Comparison of ENCODE assay signal across 19 cellular contexts in genomic region chr3:186502942-186503712, GRCh38. TPM values are rescaled to one million over a fixed set of nuclear protein-coding genes. Genes with fewer than 3 reads are reported as not detected.
DNase-seq lines count a peak whose midpoint lies in the region; ATAC-seq, FAIRE-seq and TF ChIP-seq lines count a peak whose summit lies in the region.
"Had no signal": no experiment of that assay in that cellular context is flagged by ENCODE, and none has a peak within 500 bp of the region (broad histone marks: within the 10 kb centered on the region; RNA-seq: fewer than 3 reads in every experiment).

No MANE protein-coding gene starts in this region.

- RAD21 ChIA-PET in GM12878 (lab: Charles Lee; ENCODE audit: unreplicated experiment), result interaction anchor here (1.3 to 1.6 kb wide), 2 partner anchors 31 to 36 kb away, joined by 5 to 6 read pairs; no protein-coding TSS in a partner anchor

- H3K27ac ChIP-seq in GM12878 (ENCODE audit: control insufficient read depth, insufficient read depth) (no peak overlapping the region), smooth muscle cell (ENCODE audit: low read depth) (no peak overlapping the region), breast epithelium (no peak overlapping the region)
- H3K27ac ChIP-seq: brain microvascular endothelial cell, testis had no signal

- FAIRE-seq in GM12878 (lab: Jason Lieb, UNC), result no peak
- FAIRE-seq: D721Med, GM19239 had no signal

- H3K9ac ChIP-seq in Loucy (ENCODE audit: low read depth, low read length, poor library complexity, severe bottlenecking), result peak overlapping the region; percentile 65
- no peak overlapping the region for H3K9ac ChIP-seq in GM12878 (ENCODE audit: control insufficient read depth, insufficient read depth, low read length)
- no peak overlapping the region for H3K9ac ChIP-seq in smooth muscle cell (ENCODE audit: low read depth)

- H3K79me2 ChIP-seq in Loucy (ENCODE audit: insufficient read depth, low read length) (no peaks in the 10 kb centered on the region), GM12878 (ENCODE audit: control insufficient read depth, insufficient read depth, low read length) (no peaks in the 10 kb centered on the region), smooth muscle cell (ENCODE audit: low read depth) (no peaks in the 10 kb centered on the region)

- TF ChIP-seq EP300 in GM12878 (IDR thresholded peaks at IDR 0.05; ENCODE audit: borderline replicate concordance in 1 of 2, control insufficient read depth in 1 of 2, low read depth in 2 of 2, low read length in 2 of 2), result no peak

- peaks cover 7 to 13% of the 10 kb centered on the region in 2 donors for H3K36me3 Mint-ChIP-seq in activated T-cell treated with anti-CD3 and anti-CD28 coated beads, Interleukin-2, amount 50 U/mL, for 72 hours (ENCODE audit: insufficient read depth in 2 of 2)

- 42% methylated on average over 6 of the region's 6 CpGs for WGBS in GM12878 (ENCODE audit: insufficient coverage, insufficient replicate concordance, low lambda C conversion rate, missing lambda C conversion rate)
- WGBS in smooth muscle cell (ENCODE audit: low lambda C conversion rate), result 85% methylated on average over 6 of the region's 6 CpGs

- intact Hi-C loops in GM12878 (cut with micrococcal nuclease; ENCODE audit: unreplicated experiment) (no loop called here), breast epithelium (cut with DNase I; ENCODE audit: low total_unique reads) (no loop called here)

- BruUV-seq in GM12878 (replicated peaks; lab: Mats Ljungman, UMichigan), result no TSS peak

- H3K4me3 Mint-ChIP-seq in activated T-cell treated with anti-CD3 and anti-CD28 coated beads, Interleukin-2, amount 50 U/mL, for 72 hours, result peak overlapping the region; percentile 64 to 68

- TF ChIP-seq CTCF in Loucy (conservative IDR thresholded peaks at IDR 0.05; ENCODE audit: low read length), result no peak
- no peak for TF ChIP-seq CTCF in GM12878 (IDR thresholded peaks at IDR 0.05 in 2 of 3, conservative IDR thresholded peaks at IDR 0.05 in 1 of 3; ENCODE audit: control insufficient read depth in 2 of 3, extremely low read depth in 1 of 3, insufficient read depth in 1 of 3, low read depth in 3 of 3, low read length in 3 of 3)
- no peak for TF ChIP-seq CTCF in smooth muscle cell (IDR thresholded peaks at IDR 0.05; ENCODE audit: borderline replicate concordance, insufficient read depth, poor library complexity, severe bottlenecking)
- no peak for TF ChIP-seq CTCF in breast epithelium (IDR thresholded peaks at IDR 0.05)

- H3K4me2 ChIP-seq in Loucy (ENCODE audit: low read depth, low read length, poor library complexity, severe bottlenecking), result peak overlapping the region; percentile 60
- H3K4me2 ChIP-seq in GM12878 (ENCODE audit: control insufficient read depth, insufficient read depth), result no peak overlapping the region
- H3K4me2 ChIP-seq in smooth muscle cell, result peak overlapping the region; percentile 14

- H3K4me1 Mint-ChIP-seq in activated T-cell treated with anti-CD3 and anti-CD28 coated beads, Interleukin-2, amount 50 U/mL, for 72 hours (ENCODE audit: low read depth), result peaks cover 51% of the 10 kb centered on the region

- H3K4me3 ChIP-seq in Loucy (ENCODE audit: low read length, poor library complexity, severe bottlenecking) (peak overlapping the region; percentile 43), GM12878 (no peak overlapping the region), smooth muscle cell (no peak overlapping the region), breast epithelium (peak overlapping the region in 1 of 3 donors; percentile 46)
- H3K4me3 ChIP-seq: testis had no signal

- DNase-seq in activated T-cell treated with anti-CD3 and anti-CD28 coated beads, Interleukin-2, amount 50 U/mL, for 72 hours, result no peak
- DNase-seq in activated T-cell treated with anti-CD3 and anti-CD28 coated beads, Interleukin-2, amount 50 U/mL, for 1 hour, result no peak
- DNase-seq in GM12878 (ENCODE audit: low read depth, low spot score) (no peak), smooth muscle cell (lab: John Stamatoyannopoulos, UW; ENCODE audit: unreplicated experiment) (no peak), breast epithelium (ENCODE audit: low spot score in 2 of 2) (no peak), GM19240 (ENCODE audit: insufficient read length, low spot score) (no peak), NCI-H748 (lab: John Stamatoyannopoulos, UW; ENCODE audit: unreplicated experiment) (no peak)
- DNase-seq: activated CD4-positive, alpha-beta T cell treated with anti-CD3 and anti-CD28 coated beads, Interleukin-2, amount 50 U/mL, for 48 hours; activated naive CD4-positive, alpha-beta T cell; brain microvascular endothelial cell; effector CD8-positive, alpha-beta T cell; foreskin fibroblast; NCI-H82; RPMI8226; T1000 had no signal

- POLR2A ChIA-PET in GM12878 (lab: Charles Lee), result interaction anchor here (0.8 to 1.5 kb wide), 2 partner anchors 15 to 27 kb away, joined by 3 read pairs; no protein-coding TSS in a partner anchor

- H3K9me2 ChIP-seq in Loucy (replicated peaks; ENCODE audit: low read depth, low read length), result no peaks in the 10 kb centered on the region

- H3K27ac Mint-ChIP-seq in activated T-cell treated with anti-CD3 and anti-CD28 coated beads, Interleukin-2, amount 50 U/mL, for 72 hours, result no peak overlapping the region

- no peaks in the 10 kb centered on the region for H3F3A ChIP-seq in Loucy (ENCODE audit: low read depth)
- H3F3A ChIP-seq in smooth muscle cell (ENCODE audit: low read depth), result no peaks in the 10 kb centered on the region

- H3K9me3 ChIP-seq in Loucy (ENCODE audit: insufficient read depth, low read depth, low read length) (no peaks in the 10 kb centered on the region), GM12878 (replicated peaks; ENCODE audit: control insufficient read depth, insufficient read depth, low read length) (no peaks in the 10 kb centered on the region), smooth muscle cell (replicated peaks; ENCODE audit: low read depth) (no peaks in the 10 kb centered on the region), breast epithelium (no peaks in the 10 kb centered on the region)
- H3K9me3 ChIP-seq: testis had no signal

- CTCF ChIA-PET in GM12878 (lab: Yijun Ruan, JAX), result interaction anchor here (1.3 to 2.9 kb wide), 4 partner anchors 10 to 37 kb away, joined by 3 to 14 read pairs (median 5); no protein-coding TSS in a partner anchor

- TF ChIP-seq POLR2A in GM12878 (IDR thresholded peaks at IDR 0.05; ENCODE audit: low read depth, low read length) (no peak), breast epithelium (IDR thresholded peaks at IDR 0.05) (no peak)

- peak overlapping the region; percentile 82 for H2AFZ ChIP-seq in Loucy (ENCODE audit: low read length)
- H2AFZ ChIP-seq in GM12878 (ENCODE audit: control insufficient read depth, low read depth, low read length), result no peak overlapping the region; the same call in 1 of the 2 replicates
- no peak overlapping the region for H2AFZ ChIP-seq in smooth muscle cell (ENCODE audit: low read depth)

- in situ Hi-C loops in GM12878 (cut with MboI), result no loop called here

- H4K20me1 ChIP-seq in Loucy (ENCODE audit: insufficient read depth, low read length, poor library complexity, severe bottlenecking), result no peaks in the 10 kb centered on the region
- no peaks in the 10 kb centered on the region for H4K20me1 ChIP-seq in GM12878 (ENCODE audit: control insufficient read depth, insufficient read depth)
- H4K20me1 ChIP-seq in smooth muscle cell (ENCODE audit: low read depth), result no peaks in the 10 kb centered on the region

- ATAC-seq in activated T-cell treated with anti-CD3 and anti-CD28 coated beads, Interleukin-2, amount 50 U/mL, for 72 hours (replicated peaks in 1 of 2), result no peak
- peak; percentile 39; the same call in 2 of the 3 replicates for ATAC-seq in GM12878

- SMC1A ChIA-PET in GM12878 (lab: Charles Lee; ENCODE audit: uncharacterized antibody, unreplicated experiment), result interaction anchor here (1.2 to 12.3 kb wide), 3 partner anchors 9 to 34 kb away, joined by 3 to 257 read pairs (median 4); no protein-coding TSS in a partner anchor

- no peaks in the 10 kb centered on the region for H3K27me3 ChIP-seq in Loucy (ENCODE audit: insufficient read depth, low read length, poor library complexity, severe bottlenecking)
- H3K27me3 ChIP-seq in GM12878 (replicated peaks in 1 of 2; ENCODE audit: control insufficient read depth in 2 of 2, insufficient read depth in 2 of 2, low read length in 1 of 2), result no peaks in the 10 kb centered on the region
- H3K27me3 ChIP-seq in smooth muscle cell (ENCODE audit: low read depth), result peaks cover 3% of the 10 kb centered on the region
- H3K27me3 ChIP-seq in breast epithelium, result peaks cover 0 to 5% of the 10 kb centered on the region in 2 donors
- H3K27me3 ChIP-seq: testis had no signal

- TF ChIP-seq RAD21 in GM12878 (IDR thresholded peaks at IDR 0.05; ENCODE audit: insufficient read depth, low read depth, low read length), result no peak

- H3K4me1 ChIP-seq in Loucy (ENCODE audit: insufficient read depth, low read length, poor library complexity, severe bottlenecking), result peaks cover 44% of the 10 kb centered on the region
- H3K4me1 ChIP-seq in GM12878 (ENCODE audit: control insufficient read depth, insufficient read depth, low read length), result no peaks in the 10 kb centered on the region
- peaks cover 9% of the 10 kb centered on the region for H3K4me1 ChIP-seq in smooth muscle cell (ENCODE audit: low read depth)
- no peaks in the 10 kb centered on the region for H3K4me1 ChIP-seq in breast epithelium

- H3K36me3 ChIP-seq in Loucy (ENCODE audit: insufficient read depth, low read length) (no peaks in the 10 kb centered on the region), GM12878 (ENCODE audit: control insufficient read depth in 2 of 2, insufficient read depth in 2 of 2, low read length in 1 of 2) (no peaks in the 10 kb centered on the region), smooth muscle cell (ENCODE audit: low read depth) (no peaks in the 10 kb centered on the region), breast epithelium (no peaks in the 10 kb centered on the region)
- H3K36me3 ChIP-seq: brain microvascular endothelial cell had no signal

- H3K9me3 Mint-ChIP-seq in activated T-cell treated with anti-CD3 and anti-CD28 coated beads, Interleukin-2, amount 50 U/mL, for 72 hours, result peaks cover 7 to 12% of the 10 kb centered on the region in 2 donors

- peaks cover 6% of the 10 kb centered on the region for H3K27me3 Mint-ChIP-seq in activated T-cell treated with anti-CD3 and anti-CD28 coated beads, Interleukin-2, amount 50 U/mL, for 72 hours (ENCODE audit: low read depth)

RNA-seq across cellular contexts. Expression of gene CRYGS, which starts 41.1 kb away (rescaled TPM):
- 1 to 10 TPM; 7.0 to 7.1 TPM for total RNA-seq in activated T-cell treated with anti-CD3 and anti-CD28 coated beads, Interleukin-2, amount 50 U/mL, for 72 hours
- 9.3 and 10.6 TPM in 2 replicates for total RNA-seq in GM12878 (2013; cell fraction: nucleolus; rRNA removed)
- total RNA-seq in GM12878 (2014; rRNA removed) (4.1 and 4.8 TPM in 2 replicates), GM12878 (2014; rRNA removed; fragmentation: Illumina TruSeq; extraction: Trizol) (2.4 and 2.5 TPM in 2 replicates), GM12878 (2021) (1.7 and 2.1 TPM in 2 replicates), smooth muscle cell (5.5 and 9.2 TPM in 2 replicates), breast epithelium (1 to 10 TPM; 3.8 to 5.9 (median 4.2) TPM)
- polyA plus RNA-seq in GM12878 (2011; ENCODE audit: low read depth), result 3.1 TPM
- polyA plus RNA-seq in GM12878 (2011; rRNA removed) (5.8 and 6.0 TPM in 2 replicates), GM12878 (2014; fragmentation: Illumina TruSeq; extraction: Trizol) (2.5 and 4.5 TPM in 2 replicates), GM12878 (2014; fragmentation: Nextera tagmentation; extraction: Ambion mirVana) (1 to 10 TPM; 1.4 to 2.8 TPM), GM12878 (2014; rRNA removed) (3.5 and 5.3 TPM in 2 replicates), GM12878 (2016; fragmentation: Nextera tagmentation; extraction: Ambion mirVana) (1 to 10 TPM; 1.1 to 1.6 TPM), smooth muscle cell (6.6 and 13.5 TPM in 2 replicates)
- polyA plus RNA-seq in GM12878 (2011; cell fraction: cytosol; rRNA removed), result 2.4 and 4.3 TPM in 2 replicates
- polyA plus RNA-seq in GM12878 (2011; cell fraction: nucleus; rRNA removed), result 16.6 and 23.7 TPM in 2 replicates
- polyA plus RNA-seq in GM12878 (2012), result 3.0 and 3.3 TPM in 2 replicates
- 2.9 and 5.3 TPM in 2 replicates for polyA minus RNA-seq in GM12878 (2011; rRNA and poly(A)+ RNA removed)
- 1.2 TPM in 1 of 2 replicates, not detected in the other for polyA minus RNA-seq in GM12878 (2011; cell fraction: cytosol; rRNA and poly(A)+ RNA removed)
- 6.6 and 10.3 TPM in 2 replicates for polyA minus RNA-seq in GM12878 (2011; cell fraction: nucleus; rRNA and poly(A)+ RNA removed)
